Comparison of ENCODE assay signal across 28 cellular contexts in the genomic region with DNA sequence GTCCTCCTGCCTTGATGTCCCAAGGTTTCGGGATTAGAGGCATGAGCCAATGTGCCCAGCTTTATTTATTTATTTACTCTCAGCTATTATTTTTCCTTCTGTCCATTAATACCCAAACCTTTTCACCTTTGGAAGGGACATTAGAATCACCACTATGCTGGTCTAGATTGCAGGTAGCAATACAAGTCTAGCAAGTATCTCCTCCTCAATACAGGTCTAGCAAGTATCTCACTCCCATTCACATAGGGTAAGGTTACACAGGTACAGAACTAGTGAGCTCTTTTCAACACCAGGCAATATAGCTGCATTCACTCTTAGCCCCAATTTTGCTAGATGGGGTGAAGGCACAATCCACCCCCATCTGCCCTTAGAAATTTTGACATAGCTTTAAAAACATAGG.
"Had no signal": no experiment of that assay in that cellular context is flagged by ENCODE, and none has a peak within 500 bp of the region (broad histone marks: within the 10 kb centered on the region; RNA-seq: fewer than 3 reads in every experiment).

No MANE protein-coding gene starts in this region.

- H3K36me3 ChIP-seq: brain microvascular endothelial cell, WERI-Rb-1 had no signal

- H3K4me1 Mint-ChIP-seq: activated B cell treated with CpG ODN at 0.5 μM for 24 hours; activated T-helper 17 cell treated with anti-CD3 and anti-CD28 coated beads, Interleukin-2, amount 50 U/mL, for 72 hours; endodermal cell; T-helper 17 cell had no signal

- H3K27me3 ChIP-seq: brain microvascular endothelial cell had no signal

- H3K27me3 Mint-ChIP-seq: activated B cell treated with CpG ODN at 0.5 μM for 24 hours; activated T-helper 17 cell treated with anti-CD3 and anti-CD28 coated beads, Interleukin-2, amount 50 U/mL, for 72 hours; T-helper 17 cell had no signal

- H3K27ac Mint-ChIP-seq: activated B cell treated with CpG ODN at 0.5 μM for 24 hours; activated CD8-positive, alpha-beta T cell treated with anti-CD3 and anti-CD28 coated beads for 36 hours; activated naive CD8-positive, alpha-beta T cell; activated T-helper 17 cell treated with anti-CD3 and anti-CD28 coated beads, Interleukin-2, amount 50 U/mL, for 72 hours; endodermal cell; T-helper 17 cell; T-helper 2 cell treated with Interferon-gamma antibody and Interleukin-4, amounts not matched to agents 5 μg/mL and 100 μg/mL, for 36 hours had no signal

- ATAC-seq: activated CD4-positive, CD25-positive, alpha-beta regulatory T cell treated with anti-CD3 and anti-CD28 coated beads, Interleukin-2, amount 50 U/mL, for 24 hours; activated CD8-positive, alpha-beta T cell treated with anti-CD3 and anti-CD28 coated beads for 36 hours; activated T-cell treated with anti-CD3 and anti-CD28 coated beads, Interleukin-2, amount 50 U/mL, for 4 hours; activated T-helper 17 cell treated with anti-CD3 and anti-CD28 coated beads, Interleukin-2, amount 50 U/mL, for 72 hours; T-helper 17 cell had no signal

- H3K4me3 Mint-ChIP-seq: activated B cell treated with CpG ODN at 0.5 μM for 24 hours; activated CD8-positive, alpha-beta T cell treated with anti-CD3 and anti-CD28 coated beads for 36 hours; activated naive CD8-positive, alpha-beta T cell; activated T-cell treated with anti-CD3 and anti-CD28 coated beads, Interleukin-2, amount 50 U/mL, for 4 hours; activated T-helper 17 cell treated with anti-CD3 and anti-CD28 coated beads, Interleukin-2, amount 50 U/mL, for 72 hours; endodermal cell; T-helper 17 cell; T-helper 2 cell treated with Interferon-gamma antibody and Interleukin-4, amounts not matched to agents 5 μg/mL and 100 μg/mL, for 36 hours had no signal

- H3K27ac ChIP-seq: brain microvascular endothelial cell, epithelial cell of prostate, WERI-Rb-1 had no signal

- H3K36me3 Mint-ChIP-seq: activated naive CD8-positive, alpha-beta T cell had no signal

- DNase-seq: activated B cell treated with CpG ODN at 0.5 μM for 24 hours; activated CD4-positive, alpha-beta T cell treated with anti-CD3 and anti-CD28 coated beads for 48 hours; activated CD4-positive, alpha-beta T cell treated with anti-CD3 and anti-CD28 coated beads, Interleukin-2, amount 50 U/mL, for 1 hour; activated CD4-positive, alpha-beta T cell treated with anti-CD3 and anti-CD28 coated beads, Interleukin-2, amount 50 U/mL, for 48 hours; activated CD8-positive, alpha-beta memory T cell treated with anti-CD3 and anti-CD28 coated beads for 24 hours; activated CD8-positive, alpha-beta T cell treated with anti-CD3 and anti-CD28 coated beads for 36 hours; activated effector memory CD4-positive, alpha-beta T cell treated with Interleukin-2 at 50 U/mL for 16 hours; activated gamma-delta T cell treated with Interleukin-2 at 50 U/mL for 16 hours; activated naive CD4-positive, alpha-beta T cell treated with anti-CD3 and anti-CD28 coated beads, Interleukin-2, amount 50 U/mL, for 16 hours; activated naive CD4-positive, alpha-beta T cell treated with Interleukin-2 at 50 U/mL for 16 hours; activated T-cell treated with anti-CD3 and anti-CD28 coated beads, Interleukin-2, amount 50 U/mL, for 4 hours; amniotic stem cell; anterior cingulate cortex; brain microvascular endothelial cell; caudate nucleus; effector memory CD4-positive, alpha-beta T cell; endodermal cell; foreskin fibroblast; head of caudate nucleus; hippocampal formation; T-helper 17 cell; T1000; WERI-Rb-1 had no signal

- H3K9me3 Mint-ChIP-seq: activated B cell treated with CpG ODN at 0.5 μM for 24 hours; activated CD8-positive, alpha-beta T cell treated with anti-CD3 and anti-CD28 coated beads for 36 hours; activated T-helper 17 cell treated with anti-CD3 and anti-CD28 coated beads, Interleukin-2, amount 50 U/mL, for 72 hours; endodermal cell; T-helper 2 cell treated with Interferon-gamma antibody and Interleukin-4, amounts not matched to agents 5 μg/mL and 100 μg/mL, for 36 hours had no signal
